31 cellular contexts compared by ENCODE assay signal in genomic region chr3:138963161-138963560, GRCh38. TPM values are rescaled to one million over a fixed set of nuclear protein-coding genes. Genes with fewer than 3 reads are reported as not detected.
"Had no signal": no experiment of that assay in that cellular context is flagged by ENCODE, and none has a peak within 500 bp of the region (broad histone marks: within the 10 kb centered on the region; RNA-seq: fewer than 3 reads in every experiment).

No MANE protein-coding gene starts in this region.

- H3K36me3 ChIP-seq: SJCRH30, WERI-Rb-1 had no signal

- H3K4me1 ChIP-seq: SJCRH30 had no signal

- H3K4me2 ChIP-seq: KMS-11 had no signal

- H3K27me3 ChIP-seq: SJCRH30 had no signal

- H3K4me3 Mint-ChIP-seq: activated CD4-positive, alpha-beta T cell treated with anti-CD3 and anti-CD28 coated beads, Interleukin-2, amount 10 ng/mL, durations not matched to agents 24 days and 14 days; activated CD8-positive, alpha-beta T cell treated with anti-CD3 and anti-CD28 coated beads for 36 hours; activated naive CD4-positive, alpha-beta T cell treated with anti-CD3 and anti-CD28 coated beads for 36 hours; activated T-cell treated with anti-CD3 and anti-CD28 coated beads, Interleukin-2, amount 50 U/mL, for 4 hours; activated T-helper 1 cell treated with anti-CD3 and anti-CD28 coated beads, Interleukin-12 subunit alpha, Interleukin-12 subunit beta, Interleukin-2, Interleukin-4 antibody, amounts not matched to agents 30 ng/mL and 10 ng/mL and 1 ng/mL, durations not matched to agents 14 hours and 24 hours and 36 hours; brain; central memory CD8-positive, alpha-beta T cell had no signal

- H3K27ac Mint-ChIP-seq: activated CD4-positive, alpha-beta T cell treated with anti-CD3 and anti-CD28 coated beads, Interleukin-2, amount 10 ng/mL, durations not matched to agents 24 days and 14 days; activated CD8-positive, alpha-beta T cell treated with anti-CD3 and anti-CD28 coated beads for 36 hours; activated naive CD4-positive, alpha-beta T cell treated with anti-CD3 and anti-CD28 coated beads for 36 hours; activated naive CD4-positive, alpha-beta T cell treated with anti-CD3 and anti-CD28 coated beads, Interleukin-2, amount 50 U/mL, for 72 hours; activated T-helper 1 cell treated with anti-CD3 and anti-CD28 coated beads, Interleukin-12 subunit alpha, Interleukin-12 subunit beta, Interleukin-2, Interleukin-4 antibody, amounts not matched to agents 30 ng/mL and 10 ng/mL and 1 ng/mL, durations not matched to agents 14 hours and 24 hours and 36 hours; brain had no signal

- H3K4me3 ChIP-seq: SJCRH30, SK-N-MC had no signal

- H3K9ac ChIP-seq: KMS-11 had no signal

- H3K27ac ChIP-seq: KMS-11, SJCRH30, SK-N-MC, WERI-Rb-1 had no signal

- H3K4me1 Mint-ChIP-seq: brain had no signal

- ATAC-seq: activated CD8-positive, alpha-beta T cell treated with anti-CD3 and anti-CD28 coated beads for 36 hours; activated naive CD4-positive, alpha-beta T cell treated with anti-CD3 and anti-CD28 coated beads, Interleukin-2, amount 50 U/mL, for 72 hours; activated T-cell treated with anti-CD3 and anti-CD28 coated beads, Interleukin-2, amount 50 U/mL, for 4 hours; Panc1 had no signal

- DNase-seq: activated CD4-positive, alpha-beta T cell treated with anti-CD3 and anti-CD28 coated beads, Interleukin-2, amount 10 ng/mL, durations not matched to agents 24 days and 14 days; activated CD4-positive, alpha-beta T cell treated with anti-CD3 and anti-CD28 coated beads, Interleukin-2, amount 50 U/mL, for 4 hours; activated CD8-positive, alpha-beta T cell treated with anti-CD3 and anti-CD28 coated beads for 36 hours; activated gamma-delta T cell treated with Interleukin-2 at 50 U/mL for 16 hours; activated naive CD4-positive, alpha-beta T cell treated with anti-CD3 and anti-CD28 coated beads for 36 hours; activated T-cell treated with anti-CD3 and anti-CD28 coated beads for 4 hours; activated T-cell treated with anti-CD3 and anti-CD28 coated beads, Interleukin-2, amount 50 U/mL, for 4 hours; anterior cingulate cortex; MM.1S; NCI-H1105; NCI-H1417 treated with DMSO at 0.1 percent for 48 hours; NCI-H187 treated with DMSO at 0.1 percent for 48 hours; NCI-H2081; NCI-H226; NCI-H524 treated with DMSO at 0.1 percent for 48 hours; SHP77; T1000; WERI-Rb-1 had no signal

- H3K36me3 Mint-ChIP-seq: activated naive CD4-positive, alpha-beta T cell treated with anti-CD3 and anti-CD28 coated beads, Interleukin-2, amount 50 U/mL, for 72 hours; brain had no signal

RNA-seq across cellular contexts. Expression of gene FOXL2NB, which starts 16.1 kb away (rescaled TPM):
- total RNA-seq: activated CD4-positive, alpha-beta T cell treated with anti-CD3 and anti-CD28 coated beads, Interleukin-2, amount 10 ng/mL, durations not matched to agents 24 days and 14 days; activated CD8-positive, alpha-beta T cell treated with anti-CD3 and anti-CD28 coated beads for 36 hours; activated naive CD4-positive, alpha-beta T cell treated with anti-CD3 and anti-CD28 coated beads for 36 hours; activated naive CD4-positive, alpha-beta T cell treated with anti-CD3 and anti-CD28 coated beads, Interleukin-2, amount 50 U/mL, for 72 hours; activated T-cell treated with anti-CD3 and anti-CD28 coated beads, Interleukin-2, amount 50 U/mL, for 4 hours; activated T-helper 1 cell treated with anti-CD3 and anti-CD28 coated beads, Interleukin-12 subunit alpha, Interleukin-12 subunit beta, Interleukin-2, Interleukin-4 antibody, amounts not matched to agents 30 ng/mL and 10 ng/mL and 1 ng/mL, durations not matched to agents 14 hours and 24 hours and 36 hours; RPMI7951; T-helper 1 cell treated with Interleukin-12 subunit alpha and Interleukin-12 subunit beta and Interleukin-4 antibody, amounts not matched to agents 30 ng/mL and 1 ng/mL, for 36 hours; T-helper 2 cell treated with Interferon-gamma antibody and Interleukin-4, amounts not matched to agents 100 ng/mL and 5 ng/mL, for 36 hours had no signal

RNA-seq across cellular contexts. Expression of gene FOXL2, which starts 16.2 kb away (rescaled TPM):
- total RNA-seq: activated CD4-positive, alpha-beta T cell treated with anti-CD3 and anti-CD28 coated beads, Interleukin-2, amount 10 ng/mL, durations not matched to agents 24 days and 14 days; activated CD8-positive, alpha-beta T cell treated with anti-CD3 and anti-CD28 coated beads for 36 hours; activated naive CD4-positive, alpha-beta T cell treated with anti-CD3 and anti-CD28 coated beads for 36 hours; activated naive CD4-positive, alpha-beta T cell treated with anti-CD3 and anti-CD28 coated beads, Interleukin-2, amount 50 U/mL, for 72 hours; activated T-helper 1 cell treated with anti-CD3 and anti-CD28 coated beads, Interleukin-12 subunit alpha, Interleukin-12 subunit beta, Interleukin-2, Interleukin-4 antibody, amounts not matched to agents 30 ng/mL and 10 ng/mL and 1 ng/mL, durations not matched to agents 14 hours and 24 hours and 36 hours; T-helper 1 cell treated with Interleukin-12 subunit alpha and Interleukin-12 subunit beta and Interleukin-4 antibody, amounts not matched to agents 30 ng/mL and 1 ng/mL, for 36 hours; T-helper 2 cell treated with Interferon-gamma antibody and Interleukin-4, amounts not matched to agents 100 ng/mL and 5 ng/mL, for 36 hours had no signal

RNA-seq across cellular contexts. Expression of gene PRR23A, which starts 42.9 kb away (rescaled TPM):
- total RNA-seq: activated CD4-positive, alpha-beta T cell treated with anti-CD3 and anti-CD28 coated beads, Interleukin-2, amount 10 ng/mL, durations not matched to agents 24 days and 14 days; activated CD8-positive, alpha-beta T cell treated with anti-CD3 and anti-CD28 coated beads for 36 hours; activated naive CD4-positive, alpha-beta T cell treated with anti-CD3 and anti-CD28 coated beads for 36 hours; activated naive CD4-positive, alpha-beta T cell treated with anti-CD3 and anti-CD28 coated beads, Interleukin-2, amount 50 U/mL, for 72 hours; activated T-cell treated with anti-CD3 and anti-CD28 coated beads, Interleukin-2, amount 50 U/mL, for 4 hours; activated T-helper 1 cell treated with anti-CD3 and anti-CD28 coated beads, Interleukin-12 subunit alpha, Interleukin-12 subunit beta, Interleukin-2, Interleukin-4 antibody, amounts not matched to agents 30 ng/mL and 10 ng/mL and 1 ng/mL, durations not matched to agents 14 hours and 24 hours and 36 hours; LHCN-M2; NCI-H460; RPMI7951; SJCRH30; T-helper 1 cell treated with Interleukin-12 subunit alpha and Interleukin-12 subunit beta and Interleukin-4 antibody, amounts not matched to agents 30 ng/mL and 1 ng/mL, for 36 hours; T-helper 2 cell treated with Interferon-gamma antibody and Interleukin-4, amounts not matched to agents 100 ng/mL and 5 ng/mL, for 36 hours had no signal

RNA-seq across cellular contexts. Expression of gene PRR23B, which starts 57.6 kb away (rescaled TPM):
- total RNA-seq: activated CD4-positive, alpha-beta T cell treated with anti-CD3 and anti-CD28 coated beads, Interleukin-2, amount 10 ng/mL, durations not matched to agents 24 days and 14 days; activated CD8-positive, alpha-beta T cell treated with anti-CD3 and anti-CD28 coated beads for 36 hours; activated naive CD4-positive, alpha-beta T cell treated with anti-CD3 and anti-CD28 coated beads for 36 hours; activated naive CD4-positive, alpha-beta T cell treated with anti-CD3 and anti-CD28 coated beads, Interleukin-2, amount 50 U/mL, for 72 hours; activated T-cell treated with anti-CD3 and anti-CD28 coated beads, Interleukin-2, amount 50 U/mL, for 4 hours; activated T-helper 1 cell treated with anti-CD3 and anti-CD28 coated beads, Interleukin-12 subunit alpha, Interleukin-12 subunit beta, Interleukin-2, Interleukin-4 antibody, amounts not matched to agents 30 ng/mL and 10 ng/mL and 1 ng/mL, durations not matched to agents 14 hours and 24 hours and 36 hours; LHCN-M2; NCI-H460; RPMI7951; SJCRH30; T-helper 1 cell treated with Interleukin-12 subunit alpha and Interleukin-12 subunit beta and Interleukin-4 antibody, amounts not matched to agents 30 ng/mL and 1 ng/mL, for 36 hours; T-helper 2 cell treated with Interferon-gamma antibody and Interleukin-4, amounts not matched to agents 100 ng/mL and 5 ng/mL, for 36 hours had no signal
